In genomic region chr2:38475567-38475881, GRCh38 we compare ENCODE assay signal across 21 cellular contexts.
"Had no signal": no experiment of that assay in that cellular context is flagged by ENCODE, and none has a peak within 500 bp of the region (broad histone marks: within the 10 kb centered on the region; RNA-seq: fewer than 3 reads in every experiment).

No MANE protein-coding gene starts in this region.

- H3K4me1 ChIP-seq: Peyer's patch had no signal

- H3K27me3 ChIP-seq: Peyer's patch had no signal

- H3K27ac ChIP-seq: Peyer's patch, RWPE1 had no signal

- DNase-seq: activated B cell treated with CpG ODN at 0.5 μM for 24 hours; activated CD4-positive, alpha-beta T cell treated with anti-CD3 and anti-CD28 coated beads for 1 hour; activated CD4-positive, alpha-beta T cell treated with anti-CD3 and anti-CD28 coated beads, Interleukin-2, amount 10 ng/mL, durations not matched to agents 24 days and 14 days; activated gamma-delta T cell; activated T-cell treated with anti-CD3 and anti-CD28 coated beads, Interleukin-2, amount 50 U/mL, for 24 hours; Kasumi-1; KBM-7; NCI-H1105 treated with DMSO at 0.1 percent for 48 hours; NCI-H1436 treated with DMSO at 0.1 percent for 48 hours; NCI-H187; NCI-H2081 treated with DMSO at 0.1 percent for 48 hours; NCI-H446; NCI-H524 treated with DMSO at 0.1 percent for 48 hours; NCI-H82; SHP77; T1000 had no signal

- H3K27ac Mint-ChIP-seq: activated B cell treated with CpG ODN at 0.5 μM for 24 hours; activated CD8-positive, alpha-beta memory T cell treated with anti-CD3 and anti-CD28 coated beads, Interleukin-2, amount 10 ng/mL, durations not matched to agents 7 days and 5 days; activated naive CD4-positive, alpha-beta T cell treated with anti-CD3 and anti-CD28 coated beads for 36 hours; activated naive CD8-positive, alpha-beta T cell; activated T-cell treated with anti-CD3 and anti-CD28 coated beads, Interleukin-2, amount 50 U/mL, for 24 hours had no signal

- H3K4me3 Mint-ChIP-seq: activated B cell treated with CpG ODN at 0.5 μM for 24 hours; activated CD8-positive, alpha-beta memory T cell treated with anti-CD3 and anti-CD28 coated beads, Interleukin-2, amount 10 ng/mL, durations not matched to agents 7 days and 5 days; activated naive CD4-positive, alpha-beta T cell treated with anti-CD3 and anti-CD28 coated beads for 36 hours; activated naive CD8-positive, alpha-beta T cell; activated T-cell treated with anti-CD3 and anti-CD28 coated beads, Interleukin-2, amount 50 U/mL, for 24 hours had no signal

- H3K4me3 ChIP-seq: Peyer's patch had no signal

- H3K36me3 ChIP-seq: Peyer's patch had no signal
